In the genomic region with DNA sequence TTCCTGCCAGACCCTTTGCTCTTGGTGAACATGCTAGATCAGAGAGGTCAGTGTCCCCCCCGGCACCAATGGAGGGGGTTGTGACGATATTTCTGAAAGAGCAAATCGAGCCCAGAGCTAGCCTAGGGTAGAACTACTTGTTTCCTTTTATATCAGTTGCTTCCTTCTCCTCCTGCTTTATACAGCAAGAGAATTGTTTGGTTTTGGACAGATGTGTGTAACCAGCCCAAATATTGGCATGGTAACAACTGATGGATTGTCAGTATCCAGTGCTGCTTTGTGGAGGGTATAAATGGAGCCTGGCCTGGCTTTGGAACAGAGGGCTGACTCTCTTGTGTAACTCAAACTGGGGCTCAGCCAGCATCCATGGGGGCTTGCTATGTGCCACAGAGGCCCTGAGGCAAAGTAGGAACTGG, we compare ENCODE assay signal across 28 cellular contexts. TPM values are rescaled to one million over a fixed set of nuclear protein-coding genes. Genes with fewer than 3 reads are reported as not detected.
DNase-seq lines count a peak whose midpoint lies in the region; ATAC-seq and TF ChIP-seq lines count a peak whose summit lies in the region.
"Had no signal": no experiment of that assay in that cellular context is flagged by ENCODE, and none has a peak within 500 bp of the region (broad histone marks: within the 10 kb centered on the region; RNA-seq: fewer than 3 reads in every experiment).

No MANE protein-coding gene starts in this region.

- H3K4me2 ChIP-seq in mammary epithelial cell (ENCODE audit: insufficient read depth, low read depth, low read length) = no peak overlapping the region

- no peaks in the 10 kb centered on the region for H4K20me1 ChIP-seq in mammary epithelial cell (ENCODE audit: insufficient read depth, low read length)

- H3K9ac ChIP-seq in mammary epithelial cell (ENCODE audit: insufficient read depth, low read length) = no peak overlapping the region

- H3K9me3 Mint-ChIP-seq in stimulated activated naive B cell treated with anti-CD40 and anti-IgM and Interleukin-4, amounts not matched to agents 10 μg/mL and 1 μg/mL and 100 μg/mL, for 72 hours = no peaks in the 10 kb centered on the region
- H3K9me3 Mint-ChIP-seq: activated B cell treated with CpG ODN at 0.5 μM for 24 hours; activated naive CD8-positive, alpha-beta T cell treated with anti-CD3 and anti-CD28 coated beads, Interleukin-2, amount 10 ng/mL, durations not matched to agents 7 days and 5 days; activated T-helper 2 cell treated with anti-CD3 and anti-CD28 coated beads, Interferon-gamma antibody, Interleukin-2, Interleukin-4, amounts not matched to agents 10 μg/mL and 5 μg/mL and 100 μg/mL, durations not matched to agents 14 hours and 24 hours and 36 hours; CD4-positive, alpha-beta memory T cell; naive thymus-derived CD8-positive, alpha-beta T cell had no signal

- no peak for TF ChIP-seq POLR2A in breast epithelium (IDR thresholded peaks at IDR 0.05)

- H3K4me3 Mint-ChIP-seq in stimulated activated naive B cell treated with anti-CD40 and anti-IgM and Interleukin-4, amounts not matched to agents 10 μg/mL and 1 μg/mL and 100 μg/mL, for 72 hours = no peak overlapping the region
- H3K4me3 Mint-ChIP-seq: activated B cell treated with CpG ODN at 0.5 μM for 24 hours; activated naive CD8-positive, alpha-beta T cell treated with anti-CD3 and anti-CD28 coated beads, Interleukin-2, amount 10 ng/mL, durations not matched to agents 7 days and 5 days; CD4-positive, alpha-beta memory T cell; naive thymus-derived CD8-positive, alpha-beta T cell had no signal

- DNase-seq in breast epithelium (ENCODE audit: low spot score in 2 of 2) (no peak), mammary epithelial cell (no peak), foreskin melanocyte (peak; percentile 97), lung (ENCODE audit: low spot score) (peak; percentile 23), superior temporal gyrus (ENCODE audit: extremely low spot score) (peak; percentile 98), NCI-H2171 (lab: John Stamatoyannopoulos, UW) (no peak)
- no peak for DNase-seq in stimulated activated naive B cell treated with anti-CD40 and anti-IgM and Interleukin-4, amounts not matched to agents 10 μg/mL and 1 μg/mL and 100 μg/mL, for 72 hours
- DNase-seq: activated B cell treated with CpG ODN at 0.5 μM for 24 hours; activated CD4-positive, alpha-beta T cell treated with anti-CD3 and anti-CD28 coated beads, Interleukin-2, amount 50 U/mL, for 4 hours; activated CD8-positive, alpha-beta memory T cell treated with anti-CD3 and anti-CD28 coated beads, Interleukin-2, amount 50 U/mL, for 4 hours; activated naive CD8-positive, alpha-beta T cell treated with anti-CD3 and anti-CD28 coated beads, Interleukin-2, amount 10 ng/mL, durations not matched to agents 7 days and 5 days; body of pancreas; CD4-positive, alpha-beta memory T cell; colonic mucosa; DMS153; esophagus squamous epithelium; naive thymus-derived CD8-positive, alpha-beta T cell; NCI-H1092 treated with DMSO at 0.1 percent for 48 hours; NCI-H1930; NCI-H748 treated with DMSO at 0.1 percent for 48 hours; pancreas; stimulated activated CD8-positive, alpha-beta memory T cell treated with anti-CD3 and anti-CD28 coated beads, Interleukin-4, amount 100 ng/mL, for 48 hours; SW 1271; T1000; upper lobe of right lung had no signal

- ATAC-seq in lung (ENCODE audit: insufficient read depth, low FRiP score) (no peak), GM21619 (IDR thresholded peaks at IDR 0.05; ENCODE audit: unreplicated experiment) (no peak)
- no peak for ATAC-seq in stimulated activated naive B cell treated with anti-CD40 and anti-IgM and Interleukin-4, amounts not matched to agents 10 μg/mL and 1 μg/mL and 100 μg/mL, for 72 hours (replicated peaks)
- ATAC-seq: body of pancreas; naive thymus-derived CD8-positive, alpha-beta T cell; pancreas; upper lobe of right lung had no signal

- no peaks in the 10 kb centered on the region for H3K9me3 ChIP-seq in breast epithelium
- no peaks in the 10 kb centered on the region for H3K9me3 ChIP-seq in mammary epithelial cell (replicated peaks; ENCODE audit: insufficient read depth, low read length)
- peaks cover 0 to 2% of the 10 kb centered on the region in 2 donors for H3K9me3 ChIP-seq in lung (ENCODE audit: control insufficient read depth in 2 of 2, insufficient read depth in 1 of 2, low read length in 1 of 2)
- H3K9me3 ChIP-seq: body of pancreas, colonic mucosa, esophagus squamous epithelium, pancreas, upper lobe of right lung had no signal

- WGBS in mammary epithelial cell (ENCODE audit: low coverage, missing lambda C conversion rate) = 15% methylated on average over 3 of the region's 3 CpGs
- WGBS in lung, 2 donors = 93 to 98% methylated on average over 3 of the region's 3 CpGs

- no peak overlapping the region for H3K4me3 ChIP-seq in breast epithelium
- H3K4me3 ChIP-seq in mammary epithelial cell (replicated peaks in 1 of 3; ENCODE audit: insufficient read depth in 1 of 3, low read depth in 2 of 3, low read length in 3 of 3) = no peak overlapping the region
- no peak overlapping the region for H3K4me3 ChIP-seq in lung
- H3K4me3 ChIP-seq: body of pancreas, colonic mucosa, esophagus squamous epithelium, pancreas, upper lobe of right lung had no signal

- no peaks in the 10 kb centered on the region for H3K79me2 ChIP-seq in mammary epithelial cell (ENCODE audit: insufficient read depth, low read length)

- H3K4me1 Mint-ChIP-seq in stimulated activated naive B cell treated with anti-CD40 and anti-IgM and Interleukin-4, amounts not matched to agents 10 μg/mL and 1 μg/mL and 100 μg/mL, for 72 hours = no peaks in the 10 kb centered on the region
- H3K4me1 Mint-ChIP-seq: activated B cell treated with CpG ODN at 0.5 μM for 24 hours; CD4-positive, alpha-beta memory T cell had no signal

- H3K27ac ChIP-seq in breast epithelium (peak overlapping the region; percentile 40 to 52), mammary epithelial cell (ENCODE audit: insufficient read depth, low read depth, low read length) (no peak overlapping the region), lung (ENCODE audit: low read depth in 1 of 2, low read length in 1 of 2) (no peak overlapping the region)
- H3K27ac ChIP-seq: 22Rv1, body of pancreas, colonic mucosa, esophagus squamous epithelium, pancreas, upper lobe of right lung had no signal

- H3K36me3 Mint-ChIP-seq in stimulated activated naive B cell treated with anti-CD40 and anti-IgM and Interleukin-4, amounts not matched to agents 10 μg/mL and 1 μg/mL and 100 μg/mL, for 72 hours = peaks cover 25 to 38% of the 10 kb centered on the region in 2 donors

- no TSS peak for BruUV-seq in mammary epithelial cell (replicated peaks; lab: Mats Ljungman, UMichigan)

- intact Hi-C loops in breast epithelium (cut with DNase I; ENCODE audit: low total_unique reads) (no loop called here), mammary epithelial cell (cut with micrococcal nuclease) (no loop called here)

- H3K4me1 ChIP-seq in breast epithelium (no peaks in the 10 kb centered on the region), mammary epithelial cell (ENCODE audit: insufficient read depth, low read length) (no peaks in the 10 kb centered on the region), lung (ENCODE audit: control insufficient read depth in 2 of 2, insufficient read depth in 2 of 2, low read length in 2 of 2) (peaks cover 0 to 4% of the 10 kb centered on the region in 2 donors)
- H3K4me1 ChIP-seq: body of pancreas, colonic mucosa, esophagus squamous epithelium, pancreas had no signal

- CTCF ChIA-PET in mammary epithelial cell (lab: Charles Lee; ENCODE audit: low non-redundant PET) = no interaction called here

- TF ChIP-seq CTCF in breast epithelium (IDR thresholded peaks at IDR 0.05) (no peak), mammary epithelial cell (conservative IDR thresholded peaks at IDR 0.05 in 1 of 2, IDR thresholded peaks at IDR 0.05 in 1 of 2; ENCODE audit: extremely low read depth in 1 of 2, insufficient read depth in 1 of 2, low read depth in 1 of 2, low read length in 2 of 2) (no peak), lung (IDR thresholded peaks at IDR 0.05; ENCODE audit: control extremely low read depth, extremely low read depth) (no peak)

- H3K27me3 ChIP-seq in breast epithelium (no peaks in the 10 kb centered on the region), mammary epithelial cell (ENCODE audit: insufficient read depth, low read length) (no peaks in the 10 kb centered on the region), lung (ENCODE audit: control insufficient read depth, insufficient read depth) (no peaks in the 10 kb centered on the region)
- H3K27me3 ChIP-seq: body of pancreas, colonic mucosa, esophagus squamous epithelium, pancreas, upper lobe of right lung had no signal

- no peak overlapping the region for H2AFZ ChIP-seq in mammary epithelial cell (ENCODE audit: low read depth, low read length)

- dilution Hi-C loops in mammary epithelial cell (cut with HindIII; ENCODE audit: low sequenced_read_pairs) = no loop called here

- no peak overlapping the region for H3K27ac Mint-ChIP-seq in stimulated activated naive B cell treated with anti-CD40 and anti-IgM and Interleukin-4, amounts not matched to agents 10 μg/mL and 1 μg/mL and 100 μg/mL, for 72 hours
- H3K27ac Mint-ChIP-seq: activated B cell treated with CpG ODN at 0.5 μM for 24 hours; activated naive CD8-positive, alpha-beta T cell treated with anti-CD3 and anti-CD28 coated beads, Interleukin-2, amount 10 ng/mL, durations not matched to agents 7 days and 5 days; activated T-helper 2 cell treated with anti-CD3 and anti-CD28 coated beads, Interferon-gamma antibody, Interleukin-2, Interleukin-4, amounts not matched to agents 10 μg/mL and 5 μg/mL and 100 μg/mL, durations not matched to agents 14 hours and 24 hours and 36 hours had no signal

- H3K36me3 ChIP-seq in breast epithelium (peaks cover 1% of the 10 kb centered on the region), mammary epithelial cell (ENCODE audit: insufficient read depth, low read length) (peaks cover 26% of the 10 kb centered on the region), lung (ENCODE audit: control insufficient read depth in 2 of 2, insufficient read depth in 2 of 2, low read length in 2 of 2) (peaks cover 27 to 31% of the 10 kb centered on the region in 2 donors)

- in situ Hi-C loops in mammary epithelial cell (cut with MboI; ENCODE audit: low sequenced_read_pairs in 2 of 2) = no loop called here

- H3K27me3 Mint-ChIP-seq in stimulated activated naive B cell treated with anti-CD40 and anti-IgM and Interleukin-4, amounts not matched to agents 10 μg/mL and 1 μg/mL and 100 μg/mL, for 72 hours = no peaks in the 10 kb centered on the region
- H3K27me3 Mint-ChIP-seq: activated B cell treated with CpG ODN at 0.5 μM for 24 hours; activated naive CD8-positive, alpha-beta T cell treated with anti-CD3 and anti-CD28 coated beads, Interleukin-2, amount 10 ng/mL, durations not matched to agents 7 days and 5 days; CD4-positive, alpha-beta memory T cell; naive thymus-derived CD8-positive, alpha-beta T cell had no signal

RNA-seq across cellular contexts. Expression of a gene that starts 27.2 kb away (rescaled TPM):
- total RNA-seq in breast epithelium (100 to 1,000 TPM; 107 to 144 (median 125) TPM), mammary epithelial cell (100 to 1,000 TPM in 1 of 2 donors, 10 to 100 TPM in 1; 42.5 to 100 TPM), lung (100 to 1,000 TPM; 108 to 169 TPM)
- polyA plus RNA-seq in mammary epithelial cell (75.5 TPM), lung (100 to 1,000 TPM in 1 of 2 donors, 10 to 100 TPM in 1; 70.6 to 109 TPM)
- 35.7 TPM for polyA minus RNA-seq in mammary epithelial cell

RNA-seq across cellular contexts. Expression of a gene that starts 28.6 kb away (rescaled TPM):
- total RNA-seq in breast epithelium (1 to 10 TPM in 1 of 3 donors, under 1 TPM in 2; 0.48 to 1.5 (median 0.98) TPM), mammary epithelial cell (under 1 TPM; 0.17 to 0.31 TPM), lung (10 to 100 TPM in 1 of 2 donors, 1 to 10 TPM in 1; 3.4 to 20.3 TPM)
- polyA plus RNA-seq in mammary epithelial cell (0.05 TPM), lung (10 to 100 TPM in 1 of 2 donors, 1 to 10 TPM in 1; 4.1 to 14.2 TPM)
- not detected for polyA minus RNA-seq in mammary epithelial cell

RNA-seq across cellular contexts. Expression of a gene that starts 29.3 kb away (rescaled TPM):
- total RNA-seq in breast epithelium = 10 to 100 TPM; 42.6 to 71.8 (median 50.9) TPM
- total RNA-seq in mammary epithelial cell = 10 to 100 TPM; 31.8 to 47.0 TPM
- polyA plus RNA-seq in mammary epithelial cell = 44.6 TPM
- polyA minus RNA-seq in mammary epithelial cell = 76.9 TPM
- 10 to 100 TPM; 40.4 to 89.6 TPM for total RNA-seq in lung
- 10 to 100 TPM; 75.9 to 95.6 TPM for polyA plus RNA-seq in lung

RNA-seq across cellular contexts. Expression of a gene that starts 39.9 kb away (rescaled TPM):
- total RNA-seq in breast epithelium (100 to 1,000 TPM; 239 to 331 (median 312) TPM), mammary epithelial cell (100 to 1,000 TPM; 360 to 523 TPM), lung (100 to 1,000 TPM; 213 to 721 TPM)
- polyA plus RNA-seq in mammary epithelial cell (724 TPM), lung (1,000 to 10,000 TPM in 1 of 2 donors, 100 to 1,000 TPM in 1; 981 to 1,077 TPM)
- polyA minus RNA-seq in mammary epithelial cell = 421 TPM

Comparison
In these comparisons a context has a peak if more than half of its experiments do, and no peak if none do; other contexts are left out.
1. H3K27ac ChIP-seq: peak in breast epithelium (2 of 2); none in mammary epithelial cell (single experiment) and lung (0 of 2).
2. DNase-seq: peak in foreskin melanocyte (single experiment), lung (single experiment) and superior temporal gyrus (single experiment); none in breast epithelium (0 of 2), mammary epithelial cell (single experiment), NCI-H2171 (single experiment) and stimulated activated naive B cell treated with anti-CD40 and anti-IgM and Interleukin-4, amounts not matched to agents 10 μg/mL and 1 μg/mL and 100 μg/mL, for 72 hours (single experiment).